Comparison of ENCODE assay signal across 9 cellular contexts in the genomic region with DNA sequence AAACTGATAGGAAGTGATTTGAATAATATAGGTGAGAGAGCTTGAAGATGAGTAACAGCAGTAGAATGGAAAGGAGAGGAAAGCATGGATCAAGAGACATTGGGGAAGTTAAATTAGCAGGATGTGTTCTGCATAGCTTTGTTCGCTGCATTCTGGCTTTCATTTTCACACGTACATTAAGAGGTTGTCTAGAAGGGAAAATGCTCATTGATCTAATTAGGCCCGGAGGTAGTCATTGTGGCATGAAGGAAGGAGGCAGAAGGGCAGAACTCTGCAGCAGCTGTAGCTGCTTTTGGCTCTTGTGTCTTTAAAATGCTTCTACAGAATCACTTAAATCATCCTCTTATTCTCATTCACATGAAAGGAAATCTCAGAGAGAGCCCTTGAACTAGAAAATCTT. TPM values are rescaled to one million over a fixed set of nuclear protein-coding genes. Genes with fewer than 3 reads are reported as not detected.
DNase-seq lines count a peak whose midpoint lies in the region; ATAC-seq lines count a peak whose summit lies in the region.
"Had no signal": no experiment of that assay in that cellular context is flagged by ENCODE, and none has a peak within 500 bp of the region (broad histone marks: within the 10 kb centered on the region; RNA-seq: fewer than 3 reads in every experiment).

No MANE protein-coding gene starts in this region.

- peaks cover 0 to under 1% (median 0%) of the 10 kb centered on the region in 3 donors for H3K9me3 Mint-ChIP-seq in T-cell

- H3K4me1 Mint-ChIP-seq in T-cell: peaks cover 18 to 20% (median 20%) of the 10 kb centered on the region in 3 donors

- H3K27ac Mint-ChIP-seq in T-cell: peak overlapping the region; percentile 29 to 50

- no peaks in the 10 kb centered on the region for H3K36me3 Mint-ChIP-seq in T-cell

- ATAC-seq in HG02885 (IDR thresholded peaks at IDR 0.05; ENCODE audit: poor library complexity, unreplicated experiment) (peak; percentile 82), T-cell (replicated peaks in 1 of 4) (peak in 3 of 4 experiments; percentile 50 to 76 (median 70))

- peak overlapping the region; percentile 4 to 66 (median 46) for H3K4me3 Mint-ChIP-seq in T-cell

- CTCF ChIA-PET in T-cell (lab: Charles Lee): interaction anchor here (0.5 to 1.3 kb wide), 5 partner anchors 9 to 366 kb away, joined by 3 to 6 read pairs (median 5); no protein-coding TSS in a partner anchor

- DNase-seq in NCI-H748 (lab: John Stamatoyannopoulos, UW; ENCODE audit: unreplicated experiment) (peak; percentile 22), NCI-H748 treated with DMSO at 0.1 percent for 48 hours (lab: John Stamatoyannopoulos, UW) (no peak), T-cell (peak in 1 of 34 experiments; percentile 5), retina (peak; percentile 38), GOT3 (lab: John Stamatoyannopoulos, UW) (no peak), SW 1271 (lab: John Stamatoyannopoulos, UW) (no peak)
- DNase-seq in stimulated activated naive CD4-positive, alpha-beta T cell treated with Interleukin-2 at 50 U/mL for 16 hours (lab: John Stamatoyannopoulos, UW): no peak
- DNase-seq: stimulated activated CD4-positive, alpha-beta T cell treated with anti-CD3 and anti-CD28 coated beads, Interleukin-12 subunit alpha, Interleukin-12 subunit beta, amount 100 ng/mL, for 4 hours had no signal

- POLR2A ChIA-PET in T-cell (lab: Charles Lee): interaction anchor here in 1 of 2 donors (0.5 kb wide), 1 partner anchor 392 kb away, joined by 4 read pairs; no protein-coding TSS in a partner anchor

- no peaks in the 10 kb centered on the region for H3K27me3 Mint-ChIP-seq in T-cell

RNA-seq across cellular contexts. Expression of gene KCNAB1, which starts 40.3 kb away (rescaled TPM):
- under 1 TPM in 1 of 5 donors, not detected in 4; 0.15 TPM for total RNA-seq in T-cell

Comparison
In these comparisons a context has a peak if more than half of its experiments do, and no peak if none do; other contexts are left out.
1. DNase-seq: peak in NCI-H748 (single experiment) and retina (single experiment); none in NCI-H748 treated with DMSO at 0.1 percent for 48 hours (single experiment), GOT3 (single experiment), SW 1271 (0 of 2) and stimulated activated naive CD4-positive, alpha-beta T cell treated with Interleukin-2 at 50 U/mL for 16 hours (single experiment).